ENCODE assay signal across 26 cellular contexts in genomic region chr3:115626711-115627110, GRCh38. TPM values are rescaled to one million over a fixed set of nuclear protein-coding genes. Genes with fewer than 3 reads are reported as not detected.
DNase-seq lines count a peak whose midpoint lies in the region; ATAC-seq and TF ChIP-seq lines count a peak whose summit lies in the region.
"Had no signal": no experiment of that assay in that cellular context is flagged by ENCODE, and none has a peak within 500 bp of the region (broad histone marks: within the 10 kb centered on the region; RNA-seq: fewer than 3 reads in every experiment).

No MANE protein-coding gene starts in this region.

- no peak overlapping the region for H2BK12ac ChIP-seq in trophoblast cell (ENCODE audit: low read length)

- H2BK15ac ChIP-seq in mesendoderm (replicated peaks; ENCODE audit: low read depth) = no peak overlapping the region

- CTCF ChIA-PET in A673 (lab: Charles Lee) = no interaction called here

- BruUV-seq in A673 (replicated peaks; lab: Mats Ljungman, UMichigan) = no TSS peak

- H3K23ac ChIP-seq in mesendoderm (ENCODE audit: low read length) (no peak overlapping the region), trophoblast cell (ENCODE audit: low read length) (no peak overlapping the region)

- H3K27me3 Mint-ChIP-seq in GM23338 (ENCODE audit: insufficient read depth, low read depth, poor library complexity) = peaks cover 15% of the 10 kb centered on the region
- peaks cover 19 to 42% (median 35%) of the 10 kb centered on the region in 5 donors for H3K27me3 Mint-ChIP-seq in naive thymus-derived CD8-positive, alpha-beta T cell

- H3K36me3 Mint-ChIP-seq in GM23338 (ENCODE audit: low read depth) = no peaks in the 10 kb centered on the region
- H3K36me3 Mint-ChIP-seq in naive thymus-derived CD8-positive, alpha-beta T cell = no peaks in the 10 kb centered on the region

- intact Hi-C loops in A673 (cut with micrococcal nuclease; ENCODE audit: unreplicated experiment) = no loop called here

- H2AFZ ChIP-seq in GM23338 = no peak overlapping the region
- H2AFZ ChIP-seq in OCI-LY3 (ENCODE audit: low read depth, low read length) = no peak overlapping the region
- H2AFZ ChIP-seq in trophoblast cell (ENCODE audit: insufficient read depth, low read length, poor library complexity) = no peak overlapping the region

- H2AK5ac ChIP-seq in mesendoderm (ENCODE audit: low read length) (no peak overlapping the region), trophoblast cell (ENCODE audit: low read length) (no peak overlapping the region)

- H3K4me1 ChIP-seq in A673 (ENCODE audit: insufficient read depth, low read length, poor library complexity, severe bottlenecking) = peaks cover 39% of the 10 kb centered on the region
- peaks cover 56% of the 10 kb centered on the region for H3K4me1 ChIP-seq in GM23338 (ENCODE audit: insufficient read depth)
- peaks cover 31% of the 10 kb centered on the region for H3K4me1 ChIP-seq in OCI-LY3 (ENCODE audit: low read length)
- H3K4me1 ChIP-seq in mesendoderm (ENCODE audit: control insufficient read depth, low read depth, low read length) = peaks cover 5% of the 10 kb centered on the region
- peaks cover 0 to 3% of the 10 kb centered on the region in 2 experiments for H3K4me1 ChIP-seq in trophoblast cell (ENCODE audit: control insufficient read depth in 1 of 2, insufficient read depth in 2 of 2, low read length in 2 of 2)
- H3K4me1 ChIP-seq: BLaER1, right atrium auricular region had no signal

- H3F3A ChIP-seq in GM23338 (replicated peaks; ENCODE audit: low read depth) = no peaks in the 10 kb centered on the region

- peak overlapping the region; percentile 88 for H3K4me2 ChIP-seq in GM23338
- peak overlapping the region; percentile 74; the same call in 1 of the 2 replicates for H3K4me2 ChIP-seq in OCI-LY3 (ENCODE audit: low read length)
- H3K4me2 ChIP-seq in mesendoderm (ENCODE audit: low read length) = no peak overlapping the region
- H3K4me2 ChIP-seq in trophoblast cell (ENCODE audit: low read length) = no peak overlapping the region
- H3K4me2 ChIP-seq: BLaER1, smooth muscle cell had no signal

- WGBS in mesendoderm (ENCODE audit: extremely low coverage, insufficient coverage, low lambda C conversion rate) = no CpG with 5 or more reads among the region's 3 CpGs
- WGBS in trophoblast cell (ENCODE audit: extremely low coverage, insufficient coverage, insufficient read length) = no CpG with 5 or more reads among the region's 3 CpGs

- no peaks in the 10 kb centered on the region for H3K27me3 ChIP-seq in A673 (replicated peaks; ENCODE audit: insufficient read depth, low read depth, low read length, poor library complexity)
- H3K27me3 ChIP-seq in GM23338 (ENCODE audit: insufficient read depth) = peaks cover 13% of the 10 kb centered on the region; the same call in 1 of the 2 replicates
- peaks cover 13% of the 10 kb centered on the region for H3K27me3 ChIP-seq in OCI-LY3 (ENCODE audit: low read depth, low read length)
- no peaks in the 10 kb centered on the region for H3K27me3 ChIP-seq in mesendoderm (ENCODE audit: insufficient read depth, low read length, poor library complexity)
- H3K27me3 ChIP-seq in trophoblast cell (ENCODE audit: insufficient read depth, low read length) = no peaks in the 10 kb centered on the region
- H3K27me3 ChIP-seq: BLaER1, brain microvascular endothelial cell, right atrium auricular region had no signal

- H3K27ac ChIP-seq in A673 (ENCODE audit: low read depth, low read length, poor library complexity, severe bottlenecking) (no peak overlapping the region), GM23338 (ENCODE audit: low read depth) (no peak overlapping the region), OCI-LY3 (ENCODE audit: low read length) (no peak overlapping the region), mesendoderm (ENCODE audit: low read depth, low read length) (no peak overlapping the region), trophoblast cell (ENCODE audit: low read depth, low read length) (no peak overlapping the region)
- H3K27ac ChIP-seq: BLaER1, brain microvascular endothelial cell, gastrocnemius medialis, HL-60, right atrium auricular region had no signal

- H3K14ac ChIP-seq in trophoblast cell (ENCODE audit: low read length) = no peak overlapping the region

- H3K79me2 ChIP-seq in GM23338 (replicated peaks; ENCODE audit: insufficient read depth) (peaks cover 40% of the 10 kb centered on the region), OCI-LY3 (ENCODE audit: low read length) (no peaks in the 10 kb centered on the region), mesendoderm (ENCODE audit: control insufficient read depth, insufficient read depth, low read length) (no peaks in the 10 kb centered on the region), trophoblast cell (ENCODE audit: control insufficient read depth, insufficient read depth, low read length, poor library complexity) (no peaks in the 10 kb centered on the region)

- H3K9ac ChIP-seq in OCI-LY3 (ENCODE audit: low read length) (no peak overlapping the region), mesendoderm (ENCODE audit: low read length) (no peak overlapping the region), trophoblast cell (ENCODE audit: low read length) (no peak overlapping the region)
- H3K9ac ChIP-seq: BLaER1 had no signal

- TF ChIP-seq CTCF in A673 (conservative IDR thresholded peaks at IDR 0.05; ENCODE audit: low read depth, low read length) = no peak
- TF ChIP-seq CTCF in GM23338 (conservative IDR thresholded peaks at IDR 0.05; ENCODE audit: low read depth in 2 of 2) = no peak
- no peak for TF ChIP-seq CTCF in OCI-LY3 (IDR thresholded peaks at IDR 0.05; ENCODE audit: low read depth, low read length)

- no peak overlapping the region for H3K4me3 ChIP-seq in A673 (ENCODE audit: low read depth, low read length, poor library complexity, severe bottlenecking)
- peak overlapping the region; percentile 7; the same call in 1 of the 2 replicates for H3K4me3 ChIP-seq in GM23338
- no peak overlapping the region for H3K4me3 ChIP-seq in OCI-LY3 (ENCODE audit: low read length)
- H3K4me3 ChIP-seq in mesendoderm (ENCODE audit: low read length) = no peak overlapping the region
- no peak overlapping the region for H3K4me3 ChIP-seq in trophoblast cell (ENCODE audit: low read depth, low read length)
- H3K4me3 ChIP-seq: BLaER1, gastrocnemius medialis, right atrium auricular region, smooth muscle cell had no signal

- no peak overlapping the region for H3K27ac Mint-ChIP-seq in GM23338
- H3K27ac Mint-ChIP-seq in naive thymus-derived CD8-positive, alpha-beta T cell = no peak overlapping the region
- H3K27ac Mint-ChIP-seq: activated CD4-positive, alpha-beta memory T cell treated with anti-CD3 and anti-CD28 coated beads, Interleukin-2, amount 10 ng/mL, durations not matched to agents 7 days and 5 days; activated T-helper 17 cell treated with anti-CD3 and anti-CD28 coated beads, Interleukin-2, amount 50 U/mL, for 72 hours; T-helper 2 cell treated with Interferon-gamma antibody and Interleukin-4, amounts not matched to agents 5 μg/mL and 100 μg/mL, for 36 hours had no signal

- H3K9me3 ChIP-seq in A673 (ENCODE audit: low read depth, low read length, poor library complexity, severe bottlenecking) (no peaks in the 10 kb centered on the region), OCI-LY3 (ENCODE audit: insufficient read depth, low read length) (no peaks in the 10 kb centered on the region), trophoblast cell (ENCODE audit: insufficient read depth, low read depth, low read length) (no peaks in the 10 kb centered on the region)
- H3K9me3 ChIP-seq: BLaER1, gastrocnemius medialis, right atrium auricular region had no signal

- peak overlapping the region; percentile 3; the same call in 1 of the 3 replicates for H3K4me3 Mint-ChIP-seq in GM23338
- H3K4me3 Mint-ChIP-seq in naive thymus-derived CD8-positive, alpha-beta T cell = no peak overlapping the region
- H3K4me3 Mint-ChIP-seq: activated CD4-positive, alpha-beta memory T cell treated with anti-CD3 and anti-CD28 coated beads, Interleukin-2, amount 10 ng/mL, durations not matched to agents 7 days and 5 days; activated T-helper 17 cell treated with anti-CD3 and anti-CD28 coated beads, Interleukin-2, amount 50 U/mL, for 72 hours; T-helper 2 cell treated with Interferon-gamma antibody and Interleukin-4, amounts not matched to agents 5 μg/mL and 100 μg/mL, for 36 hours had no signal

- H4K20me1 ChIP-seq in GM23338 (replicated peaks; ENCODE audit: insufficient read depth) = no peaks in the 10 kb centered on the region; the same call in 1 of the 2 replicates
- H4K20me1 ChIP-seq in OCI-LY3 (ENCODE audit: insufficient read depth, low read length) = no peaks in the 10 kb centered on the region
- H4K20me1 ChIP-seq: BLaER1 had no signal

- no peaks in the 10 kb centered on the region for H3K9me2 ChIP-seq in GM23338 (ENCODE audit: insufficient read depth)

- H3K79me1 ChIP-seq in mesendoderm (ENCODE audit: low read length) (no peaks in the 10 kb centered on the region), trophoblast cell (ENCODE audit: low read length) (no peaks in the 10 kb centered on the region)

- H3K18ac ChIP-seq in mesendoderm (ENCODE audit: low read length) (no peak overlapping the region), trophoblast cell (ENCODE audit: low read length) (no peak overlapping the region)

- no peaks in the 10 kb centered on the region for H3K9me3 Mint-ChIP-seq in GM23338
- H3K9me3 Mint-ChIP-seq in naive thymus-derived CD8-positive, alpha-beta T cell = no peaks in the 10 kb centered on the region
- H3K9me3 Mint-ChIP-seq: activated CD4-positive, alpha-beta memory T cell treated with anti-CD3 and anti-CD28 coated beads, Interleukin-2, amount 10 ng/mL, durations not matched to agents 7 days and 5 days; activated T-helper 17 cell treated with anti-CD3 and anti-CD28 coated beads, Interleukin-2, amount 50 U/mL, for 72 hours; T-helper 2 cell treated with Interferon-gamma antibody and Interleukin-4, amounts not matched to agents 5 μg/mL and 100 μg/mL, for 36 hours had no signal

- H3K4ac ChIP-seq in mesendoderm (ENCODE audit: low read depth, low read length) (no peak overlapping the region), trophoblast cell (ENCODE audit: low read depth, low read length) (no peak overlapping the region)

- H3K36me3 ChIP-seq in A673 (ENCODE audit: insufficient read depth, low read length, poor library complexity, severe bottlenecking) = no peaks in the 10 kb centered on the region
- no peaks in the 10 kb centered on the region for H3K36me3 ChIP-seq in GM23338 (ENCODE audit: insufficient read depth)
- no peaks in the 10 kb centered on the region for H3K36me3 ChIP-seq in OCI-LY3 (replicated peaks; ENCODE audit: low read depth, low read length)
- H3K36me3 ChIP-seq in mesendoderm (ENCODE audit: control insufficient read depth, insufficient read depth, low read length) = no peaks in the 10 kb centered on the region
- H3K36me3 ChIP-seq in trophoblast cell (ENCODE audit: control insufficient read depth in 1 of 2, insufficient read depth in 2 of 2, low read length in 2 of 2) = no peaks in the 10 kb centered on the region
- H3K36me3 ChIP-seq: BLaER1, brain microvascular endothelial cell, gastrocnemius medialis, right atrium auricular region had no signal

- H4K91ac ChIP-seq in trophoblast cell (ENCODE audit: low read depth, low read length) = no peak overlapping the region

- H3K56ac ChIP-seq in mesendoderm (ENCODE audit: low read length) = no peak overlapping the region

- H4K5ac ChIP-seq in mesendoderm (ENCODE audit: low read length) = no peak overlapping the region

- H2BK120ac ChIP-seq in mesendoderm (ENCODE audit: low read depth, low read length) (no peak overlapping the region), trophoblast cell (ENCODE audit: insufficient read depth, low read length, poor library complexity) (no peak overlapping the region)

- H4K8ac ChIP-seq in mesendoderm (ENCODE audit: low read depth, low read length) = no peak overlapping the region
- H4K8ac ChIP-seq in trophoblast cell (ENCODE audit: low read depth, low read length) = no peak overlapping the region

- H4K12ac ChIP-seq in trophoblast cell (ENCODE audit: low read depth, low read length) = no peak overlapping the region

- H3K4me1 Mint-ChIP-seq in GM23338 = peaks cover 28% of the 10 kb centered on the region
- peaks cover 4 to 19% (median 13%) of the 10 kb centered on the region in 4 donors for H3K4me1 Mint-ChIP-seq in naive thymus-derived CD8-positive, alpha-beta T cell

- H2BK5ac ChIP-seq in mesendoderm (ENCODE audit: low read length) = no peak overlapping the region
- H2BK5ac ChIP-seq in trophoblast cell (ENCODE audit: low read depth, low read length, poor library complexity) = no peak overlapping the region

- peak; percentile 55 for DNase-seq in A673 (ENCODE audit: low spot score)
- DNase-seq in GM23338 (ENCODE audit: low spot score) = peak; percentile 19
- peak; percentile 54 for DNase-seq in mesendoderm
- no peak for DNase-seq in HK-2 (ENCODE audit: unreplicated experiment)
- DNase-seq in naive thymus-derived CD8-positive, alpha-beta T cell = no peak
- DNase-seq in trophoblast cell = no peak
- DNase-seq: activated CD4-positive, alpha-beta memory T cell treated with anti-CD3 and anti-CD28 coated beads, Interleukin-2, amount 10 ng/mL, durations not matched to agents 7 days and 5 days; activated CD4-positive, alpha-beta T cell treated with anti-CD3 and anti-CD28 coated beads for 1 hour; activated CD8-positive, alpha-beta memory T cell treated with anti-CD3 and anti-CD28 coated beads, Interleukin-2, amount 50 U/mL, for 4 hours; activated naive CD4-positive, alpha-beta T cell treated with anti-CD3 and anti-CD28 coated beads, Interleukin-2, amount 50 U/mL, for 16 hours; amniotic stem cell; brain microvascular endothelial cell; DMS53; gastrocnemius medialis; GDM1; KG1; SIG-M5; stimulated activated naive CD4-positive, alpha-beta T cell treated with Interleukin-2 at 50 U/mL for 16 hours had no signal

- no peak for ATAC-seq in GM23338
- no peak for ATAC-seq in naive thymus-derived CD8-positive, alpha-beta T cell
- ATAC-seq: activated T-helper 17 cell treated with anti-CD3 and anti-CD28 coated beads, Interleukin-2, amount 50 U/mL, for 72 hours; gastrocnemius medialis had no signal

- POLR2A ChIA-PET in A673 (lab: Charles Lee; ENCODE audit: low non-redundant PET) = no interaction called here
- POLR2A ChIA-PET in naive thymus-derived CD8-positive, alpha-beta T cell (lab: Charles Lee) = no interaction called here

RNA-seq across cellular contexts. Expression of gene GAP43, which starts 3.4 kb away (rescaled TPM):
- 31.6 and 42.0 TPM in 2 replicates for total RNA-seq in A673 (2021)
- 16.1 and 22.7 TPM in 2 replicates for total RNA-seq in GM23338 (2014; rRNA removed; shearing (Covaris generic))
- 46.9 and 48.1 TPM in 2 replicates for polyA plus RNA-seq in GM23338 (2016; fragmentation: Nextera tagmentation; extraction: Ambion mirVana)
- 76.5 TPM for polyA plus RNA-seq in mesendoderm (2013, experiment 1 of 2)
- 76.4 TPM for polyA plus RNA-seq in mesendoderm (2013, experiment 2 of 2)
- not detected for total RNA-seq in naive thymus-derived CD8-positive, alpha-beta T cell
- not detected for polyA plus RNA-seq in naive thymus-derived CD8-positive, alpha-beta T cell
- polyA plus RNA-seq in trophoblast cell (2013) = 0.94 and 1.3 TPM in 2 replicates
- total RNA-seq: activated CD4-positive, alpha-beta memory T cell treated with anti-CD3 and anti-CD28 coated beads, Interleukin-2, amount 10 ng/mL, durations not matched to agents 7 days and 5 days; activated T-helper 17 cell treated with anti-CD3 and anti-CD28 coated beads, Interleukin-2, amount 50 U/mL, for 72 hours; lung microvascular endothelial cell had no signal

Comparison
In these comparisons a context has a peak if more than half of its experiments do, and no peak if none do; other contexts are left out.
1. DNase-seq: peak in A673 (single experiment), GM23338 (single experiment) and mesendoderm (single experiment); none in HK-2 (single experiment), naive thymus-derived CD8-positive, alpha-beta T cell (0 of 10) and trophoblast cell (0 of 2).
2. H3K4me2 ChIP-seq: peak in GM23338 (single experiment) and OCI-LY3 (single experiment); none in mesendoderm (single experiment) and trophoblast cell (single experiment).
3. RNA of gene GAP43, which starts 3.4 kb away (total RNA-seq): 31.6 to 42.0 TPM in A673 and 16.1 to 22.7 TPM in GM23338; not detected in naive thymus-derived CD8-positive, alpha-beta T cell; every median in the first group is over 10 times any median in the second.